ENCODE assay signal across 21 cellular contexts in the genomic region with DNA sequence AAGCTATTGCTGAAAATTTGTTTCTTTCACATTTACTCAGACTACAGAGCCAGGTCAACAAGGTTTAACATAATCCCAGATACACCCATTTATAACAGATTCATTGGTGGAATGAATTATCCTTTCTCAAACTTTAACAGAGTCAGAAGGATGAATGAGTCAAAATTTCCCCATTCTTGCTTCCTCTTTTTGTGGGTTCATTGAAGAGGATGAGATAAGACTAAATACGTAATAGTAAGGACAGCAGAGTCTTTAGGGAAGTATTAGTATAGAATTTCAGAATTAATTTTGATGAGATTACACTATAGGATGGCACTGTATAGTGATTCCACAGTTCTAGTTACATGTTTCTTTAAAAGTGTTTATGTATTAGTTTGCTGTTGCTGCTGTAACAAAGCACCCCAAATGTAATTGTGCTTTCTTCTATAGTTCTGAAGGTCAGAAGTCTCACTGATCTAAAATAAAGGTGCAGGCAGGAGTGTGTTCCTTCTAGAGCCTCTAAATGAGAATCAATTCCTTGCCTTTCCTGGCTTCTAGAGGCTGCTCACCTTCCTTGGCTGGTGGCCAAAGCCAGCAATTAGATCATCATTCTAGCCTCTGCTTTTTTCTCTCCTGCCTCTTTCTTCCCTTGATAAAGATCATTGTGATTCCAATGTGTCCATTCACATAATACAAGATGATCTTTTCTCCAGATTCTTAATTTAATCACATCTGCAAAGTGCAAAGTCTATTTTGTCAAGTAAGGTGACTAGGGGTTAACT.
DNase-seq lines count a peak whose midpoint lies in the region; TF ChIP-seq lines count a peak whose summit lies in the region.
"Had no signal": no experiment of that assay in that cellular context is flagged by ENCODE, and none has a peak within 500 bp of the region (broad histone marks: within the 10 kb centered on the region; RNA-seq: fewer than 3 reads in every experiment).

No MANE protein-coding gene starts in this region.

- no peak overlapping the region for H2AFZ ChIP-seq in OCI-LY3 (ENCODE audit: low read depth, low read length)
- H2AFZ ChIP-seq: GM23338 had no signal

- no peak overlapping the region for H3K27ac ChIP-seq in OCI-LY3 (ENCODE audit: low read length)
- H3K27ac ChIP-seq: heart right ventricle, prostate gland, upper lobe of right lung, WERI-Rb-1 had no signal

- peak overlapping the region; percentile 26 for H3K4me2 ChIP-seq in OCI-LY3 (ENCODE audit: low read length)
- H3K4me2 ChIP-seq: GM23338 had no signal

- H3K36me3 ChIP-seq in OCI-LY3 (replicated peaks; ENCODE audit: low read depth, low read length) = peaks cover 4% of the 10 kb centered on the region
- H3K36me3 ChIP-seq: heart right ventricle, prostate gland, upper lobe of right lung, WERI-Rb-1 had no signal

- H3K27me3 ChIP-seq in OCI-LY3 (ENCODE audit: low read depth, low read length) = peaks cover 5% of the 10 kb centered on the region; the same call in 1 of the 2 replicates
- H3K27me3 ChIP-seq: heart right ventricle, upper lobe of right lung had no signal

- H3K4me1 ChIP-seq in OCI-LY3 (ENCODE audit: low read length) = peaks cover 28% of the 10 kb centered on the region
- H3K4me1 ChIP-seq: heart right ventricle, prostate gland, upper lobe of right lung had no signal

- no peak overlapping the region for H3K9ac ChIP-seq in OCI-LY3 (ENCODE audit: low read length)

- no peaks in the 10 kb centered on the region for H3K79me2 ChIP-seq in OCI-LY3 (ENCODE audit: low read length)

- TF ChIP-seq CTCF in OCI-LY3 (IDR thresholded peaks at IDR 0.05; ENCODE audit: low read depth, low read length) = no peak

- no peaks in the 10 kb centered on the region for H4K20me1 ChIP-seq in OCI-LY3 (ENCODE audit: insufficient read depth, low read length)

- H3K9me3 ChIP-seq in OCI-LY3 (ENCODE audit: insufficient read depth, low read length) = no peaks in the 10 kb centered on the region; the same call in 1 of the 2 replicates
- H3K9me3 ChIP-seq: prostate gland, upper lobe of right lung had no signal

- no peak overlapping the region for H3K4me3 ChIP-seq in OCI-LY3 (ENCODE audit: low read length)
- H3K4me3 ChIP-seq: GM23338, heart right ventricle, K562, prostate gland, upper lobe of right lung had no signal

- DNase-seq in NCI-H2227 (lab: John Stamatoyannopoulos, UW; ENCODE audit: unreplicated experiment) = peak; percentile 17
- no peak for DNase-seq in NCI-H2227 treated with DMSO at 0.1 percent for 48 hours (lab: John Stamatoyannopoulos, UW)
- DNase-seq in MV-4-11 (lab: John Stamatoyannopoulos, UW) = peak; percentile 85
- peak; percentile 7 for DNase-seq in glomerular visceral epithelial cell (ENCODE audit: extremely low spot score)
- DNase-seq in NCI-H526 treated with DMSO at 0.1 percent for 48 hours (lab: John Stamatoyannopoulos, UW) = no peak
- no peak for DNase-seq in activated gamma-delta T cell treated with Interleukin-2 at 50 U/mL for 16 hours
- no peak for DNase-seq in KG1 (lab: John Stamatoyannopoulos, UW)
- DNase-seq: activated CD8-positive, alpha-beta T cell treated with anti-CD3 and anti-CD28 coated beads, Interleukin-2, amount 10 ng/mL, durations not matched to agents 7 days and 5 days; activated naive CD8-positive, alpha-beta T cell treated with anti-CD3 and anti-CD28 coated beads, Interleukin-2, amount 10 ng/mL, durations not matched to agents 7 days and 5 days; activated T-cell treated with anti-CD3 and anti-CD28 coated beads, Interleukin-2, amount 50 U/mL, for 72 hours; heart right ventricle; islet precursor cell; mesenchymal stem cell; NCI-H1930; stimulated activated naive CD4-positive, alpha-beta T cell treated with Interleukin-2 at 50 U/mL for 16 hours; upper lobe of right lung; WERI-Rb-1 had no signal

Comparison
In these comparisons a context has a peak if more than half of its experiments do, and no peak if none do; other contexts are left out.
1. DNase-seq: peak in NCI-H2227 (single experiment), MV-4-11 (single experiment) and glomerular visceral epithelial cell (single experiment); none in NCI-H2227 treated with DMSO at 0.1 percent for 48 hours (single experiment), NCI-H526 treated with DMSO at 0.1 percent for 48 hours (single experiment), activated gamma-delta T cell treated with Interleukin-2 at 50 U/mL for 16 hours (single experiment) and KG1 (single experiment).